ENCODE assay signal across 9 cellular contexts in the genomic region with DNA sequence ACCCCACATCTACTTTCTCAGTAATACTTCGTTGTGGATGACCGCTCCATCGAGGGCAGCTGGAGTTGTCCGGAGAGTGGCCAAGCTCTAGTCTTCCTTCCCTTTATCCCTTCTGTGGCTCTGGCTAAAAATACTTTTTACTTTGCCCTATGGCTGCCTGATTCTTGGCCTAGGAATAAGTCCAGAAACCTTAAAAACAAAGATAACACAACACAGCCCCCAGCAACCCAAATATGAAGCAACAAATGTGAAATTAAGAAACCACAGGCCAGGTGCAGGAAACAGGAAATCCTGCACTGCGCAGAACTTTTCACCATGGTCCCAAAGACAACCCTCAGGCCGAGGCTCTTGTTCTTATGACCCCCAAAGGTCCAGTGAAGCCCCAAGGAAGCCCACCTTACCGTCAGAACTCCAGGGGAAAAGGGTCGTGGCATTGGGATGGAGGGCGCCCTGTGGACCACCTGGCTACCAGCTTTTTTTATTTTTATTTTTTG. TPM values are rescaled to one million over a fixed set of nuclear protein-coding genes. Genes with fewer than 3 reads are reported as not detected.
DNase-seq lines count a peak whose midpoint lies in the region; ATAC-seq and TF ChIP-seq lines count a peak whose summit lies in the region.
"Had no signal": no experiment of that assay in that cellular context is flagged by ENCODE, and none has a peak within 500 bp of the region (broad histone marks: within the 10 kb centered on the region; RNA-seq: fewer than 3 reads in every experiment).

No MANE protein-coding gene starts in this region.

- peak; percentile 88 for DNase-seq in activated CD4-positive, alpha-beta T cell treated with anti-CD3 and anti-CD28 coated beads, Interleukin-2, amount 10 ng/mL, durations not matched to agents 24 days and 14 days
- no peak for DNase-seq in activated CD4-positive, alpha-beta T cell treated with anti-CD3 and anti-CD28 coated beads, Interleukin-2, amount 50 U/mL, for 4 hours
- DNase-seq in Jurkat, Clone E6-1 (ENCODE audit: low read depth, low spot score): peak; percentile 90
- DNase-seq in activated naive CD8-positive, alpha-beta T cell treated with anti-CD3 and anti-CD28 coated beads, Interleukin-2, amount 50 U/mL, for 24 hours: no peak
- peak; percentile 79 for DNase-seq in spleen
- no peak for DNase-seq in NCI-H446 treated with DMSO at 0.1 percent for 48 hours (lab: John Stamatoyannopoulos, UW)
- DNase-seq in NCI-H128 (lab: John Stamatoyannopoulos, UW; ENCODE audit: unreplicated experiment): no peak
- DNase-seq in 8988T: no peak

- peaks cover 0 to 34% (median 12%) of the 10 kb centered on the region in 6 donors for H3K36me3 ChIP-seq in spleen

- peaks cover 13% of the 10 kb centered on the region for H3K36me3 Mint-ChIP-seq in activated CD4-positive, alpha-beta T cell treated with anti-CD3 and anti-CD28 coated beads, Interleukin-2, amount 10 ng/mL, durations not matched to agents 24 days and 14 days (ENCODE audit: low read depth)
- H3K36me3 Mint-ChIP-seq in activated naive CD8-positive, alpha-beta T cell treated with anti-CD3 and anti-CD28 coated beads, Interleukin-2, amount 50 U/mL, for 24 hours (ENCODE audit: low read depth): no peaks in the 10 kb centered on the region

- no peaks in the 10 kb centered on the region for H3K9me3 ChIP-seq in spleen

- ATAC-seq in activated naive CD8-positive, alpha-beta T cell treated with anti-CD3 and anti-CD28 coated beads, Interleukin-2, amount 50 U/mL, for 24 hours: no peak

- peak in 1 of 11 experiments; percentile 5 for TF ChIP-seq CTCF in spleen (IDR thresholded peaks at IDR 0.05 in 8 of 11, conservative IDR thresholded peaks at IDR 0.05 in 3 of 11)

- peak overlapping the region; percentile 97 for H3K27ac Mint-ChIP-seq in activated CD4-positive, alpha-beta T cell treated with anti-CD3 and anti-CD28 coated beads, Interleukin-2, amount 10 ng/mL, durations not matched to agents 24 days and 14 days
- peak overlapping the region; percentile 94 for H3K27ac Mint-ChIP-seq in activated naive CD8-positive, alpha-beta T cell treated with anti-CD3 and anti-CD28 coated beads, Interleukin-2, amount 50 U/mL, for 24 hours

- WGBS in spleen, 5 donors: 17 to 36% (median 23%) methylated on average over 9 of the region's 9 CpGs

- H3K4me1 Mint-ChIP-seq in activated CD4-positive, alpha-beta T cell treated with anti-CD3 and anti-CD28 coated beads, Interleukin-2, amount 10 ng/mL, durations not matched to agents 24 days and 14 days: peaks cover 74% of the 10 kb centered on the region
- H3K4me1 Mint-ChIP-seq in activated naive CD8-positive, alpha-beta T cell treated with anti-CD3 and anti-CD28 coated beads, Interleukin-2, amount 50 U/mL, for 24 hours: peaks cover 73% of the 10 kb centered on the region

- intact Hi-C loops in activated CD4-positive, alpha-beta T cell treated with anti-CD3 and anti-CD28 coated beads, Interleukin-2, amount 10 ng/mL, durations not matched to agents 24 days and 14 days (cut with micrococcal nuclease): no loop called here
- intact Hi-C loops in spleen (cut with DNase I; ENCODE audit: low total_unique reads): no loop called here

- H3K27me3 Mint-ChIP-seq in activated CD4-positive, alpha-beta T cell treated with anti-CD3 and anti-CD28 coated beads, Interleukin-2, amount 10 ng/mL, durations not matched to agents 24 days and 14 days: no peaks in the 10 kb centered on the region
- peaks cover 2% of the 10 kb centered on the region for H3K27me3 Mint-ChIP-seq in activated naive CD8-positive, alpha-beta T cell treated with anti-CD3 and anti-CD28 coated beads, Interleukin-2, amount 50 U/mL, for 24 hours

- TF ChIP-seq POLR2A in spleen (IDR thresholded peaks at IDR 0.05): no peak

- H3K9me3 Mint-ChIP-seq in activated CD4-positive, alpha-beta T cell treated with anti-CD3 and anti-CD28 coated beads, Interleukin-2, amount 10 ng/mL, durations not matched to agents 24 days and 14 days: no peaks in the 10 kb centered on the region
- H3K9me3 Mint-ChIP-seq in activated naive CD8-positive, alpha-beta T cell treated with anti-CD3 and anti-CD28 coated beads, Interleukin-2, amount 50 U/mL, for 24 hours: no peaks in the 10 kb centered on the region

- H3K27me3 ChIP-seq in spleen (replicated peaks in 1 of 7): no peaks in the 10 kb centered on the region

- peak overlapping the region; percentile 73 to 99 (median 96) for H3K27ac ChIP-seq in spleen
- H3K27ac ChIP-seq: SK-N-MC had no signal

- H3K4me1 ChIP-seq in spleen: peaks cover 65 to 100% (median 79%) of the 10 kb centered on the region in 6 donors

- peak overlapping the region; percentile 83 for H3K4me3 Mint-ChIP-seq in activated CD4-positive, alpha-beta T cell treated with anti-CD3 and anti-CD28 coated beads, Interleukin-2, amount 10 ng/mL, durations not matched to agents 24 days and 14 days
- peak overlapping the region; percentile 37 for H3K4me3 Mint-ChIP-seq in activated naive CD8-positive, alpha-beta T cell treated with anti-CD3 and anti-CD28 coated beads, Interleukin-2, amount 50 U/mL, for 24 hours

- H3K4me3 ChIP-seq in Jurkat, Clone E6-1 (ENCODE audit: low read length): peak overlapping the region; percentile 28
- peak overlapping the region in 1 of 8 donors; percentile 56 for H3K4me3 ChIP-seq in spleen
- H3K4me3 ChIP-seq: SK-N-MC had no signal

RNA-seq across cellular contexts. Expression of gene TK2, which starts 26.0 kb away (rescaled TPM):
- total RNA-seq in activated CD4-positive, alpha-beta T cell treated with anti-CD3 and anti-CD28 coated beads, Interleukin-2, amount 10 ng/mL, durations not matched to agents 24 days and 14 days: 5.8 and 6.7 TPM in 2 replicates
- 16.9 TPM for polyA plus RNA-seq in Jurkat, Clone E6-1 (2012; ENCODE audit: insufficient read depth, insufficient read length)
- 10 to 100 TPM; 21.3 to 56.6 (median 40.1) TPM for total RNA-seq in spleen
- 10 to 100 TPM in 1 of 3 donors, 1 to 10 TPM in 2; 8.3 to 19.8 (median 9.2) TPM for polyA plus RNA-seq in spleen

RNA-seq across cellular contexts. Expression of gene CKLF, which starts 28.5 kb away (rescaled TPM):
- total RNA-seq in activated CD4-positive, alpha-beta T cell treated with anti-CD3 and anti-CD28 coated beads, Interleukin-2, amount 10 ng/mL, durations not matched to agents 24 days and 14 days: 145 and 146 TPM in 2 replicates
- polyA plus RNA-seq in Jurkat, Clone E6-1 (2012; ENCODE audit: insufficient read depth, insufficient read length): 665 TPM
- total RNA-seq in spleen: 100 to 1,000 TPM in 3 of 7 donors, 10 to 100 TPM in 4; 65.5 to 132 (median 76.8) TPM
- 10 to 100 TPM; 61.9 to 76.2 (median 74.7) TPM for polyA plus RNA-seq in spleen

RNA-seq across cellular contexts. Expression of gene CMTM1, which starts 42.3 kb away (rescaled TPM):
- 12.2 and 13.6 TPM in 2 replicates for total RNA-seq in activated CD4-positive, alpha-beta T cell treated with anti-CD3 and anti-CD28 coated beads, Interleukin-2, amount 10 ng/mL, durations not matched to agents 24 days and 14 days
- 17.6 TPM for polyA plus RNA-seq in Jurkat, Clone E6-1 (2012; ENCODE audit: insufficient read depth, insufficient read length)
- 10 to 100 TPM in 4 of 7 donors, 1 to 10 TPM in 3; 1.4 to 19.0 (median 10.7) TPM for total RNA-seq in spleen
- 1 to 10 TPM in 1 of 3 donors, under 1 TPM in 2; 0.15 to 1.3 (median 0.33) TPM for polyA plus RNA-seq in spleen

RNA-seq across cellular contexts. Expression of gene CMTM2, which starts 55.4 kb away (rescaled TPM):
- total RNA-seq in activated CD4-positive, alpha-beta T cell treated with anti-CD3 and anti-CD28 coated beads, Interleukin-2, amount 10 ng/mL, durations not matched to agents 24 days and 14 days: 0.51 and 0.95 TPM in 2 replicates
- polyA plus RNA-seq in Jurkat, Clone E6-1 (2012; ENCODE audit: insufficient read depth, insufficient read length): 2.6 TPM
- 10 to 100 TPM in 4 of 7 donors, 1 to 10 TPM in 3; 3.3 to 54.6 (median 12.1) TPM for total RNA-seq in spleen
- 1 to 10 TPM in 2 of 3 donors, under 1 TPM in 1; 0.70 to 8.7 (median 5.8) TPM for polyA plus RNA-seq in spleen

Comparison
In these comparisons a context has a peak if more than half of its experiments do, and no peak if none do; other contexts are left out.
1. DNase-seq: peak in activated CD4-positive, alpha-beta T cell treated with anti-CD3 and anti-CD28 coated beads, Interleukin-2, amount 10 ng/mL, durations not matched to agents 24 days and 14 days (single experiment), Jurkat, Clone E6-1 (single experiment) and spleen (single experiment); none in activated CD4-positive, alpha-beta T cell treated with anti-CD3 and anti-CD28 coated beads, Interleukin-2, amount 50 U/mL, for 4 hours (0 of 2), activated naive CD8-positive, alpha-beta T cell treated with anti-CD3 and anti-CD28 coated beads, Interleukin-2, amount 50 U/mL, for 24 hours (single experiment), NCI-H446 treated with DMSO at 0.1 percent for 48 hours (single experiment), NCI-H128 (single experiment) and 8988T (single experiment).